Comparison of ENCODE assay signal across 8 cellular contexts in genomic region chr3:197555281-197556261, GRCh38. TPM values are rescaled to one million over a fixed set of nuclear protein-coding genes. Genes with fewer than 3 reads are reported as not detected.
DNase-seq lines count a peak whose midpoint lies in the region; ATAC-seq and TF ChIP-seq lines count a peak whose summit lies in the region.

Gene BDH1 (minus strand): TSS chr3:197555968. CDS start chr3:197546443, 9,525 bp downstream.

- DNase-seq in BE2C (peak; percentile 76), GM19238 (ENCODE audit: insufficient read length, low spot score) (peak; percentile 53), Peyer's patch (peak; percentile 56 to 82 (median 72)), globus pallidus (ENCODE audit: low spot score) (peak; percentile 30), transverse colon (peak; percentile 69)
- peak; percentile 52 for DNase-seq in activated effector memory CD4-positive, alpha-beta T cell treated with Interleukin-2 at 50 U/mL for 16 hours

- peak within 1 kb of the TSS; percentile 87 for H2AFZ ChIP-seq in parathyroid adenoma

- peaks cover 5% of the 10 kb centered on the region for H3K4me1 ChIP-seq in BE2C
- peaks cover 0 to 19% (median 0%) of the 10 kb centered on the region in 4 donors for H3K4me1 ChIP-seq in Peyer's patch
- H3K4me1 ChIP-seq in parathyroid adenoma = peaks cover 14% of the 10 kb centered on the region
- peaks cover 4 to 34% (median 16%) of the 10 kb centered on the region in 4 donors for H3K4me1 ChIP-seq in transverse colon

- no peaks in the 10 kb centered on the region for H3K79me2 ChIP-seq in parathyroid adenoma

- H3K27ac ChIP-seq in Peyer's patch (peak within 1 kb of the TSS; percentile 87 to 98 (median 93)), parathyroid adenoma (peak within 1 kb of the TSS; percentile 82), transverse colon (peak within 1 kb of the TSS; percentile 91 to 98 (median 96))

- H3K36me3 ChIP-seq in BE2C (no peaks in the 10 kb centered on the region), Peyer's patch (no peaks in the 10 kb centered on the region), parathyroid adenoma (ENCODE audit: control insufficient read depth, insufficient read depth, low read length) (no peaks in the 10 kb centered on the region), transverse colon (no peaks in the 10 kb centered on the region)

- WGBS in transverse colon (ENCODE audit: low coverage in 1 of 2), 2 donors = 1% methylated on average over 62 of the region's 96 CpGs; no CpG with 5 or more reads in 1 of the 2 donors

- peak within 1 kb of the TSS; percentile 99 for H3K4me2 ChIP-seq in parathyroid adenoma (ENCODE audit: low read length)

- TF ChIP-seq CTCF in BE2C (IDR thresholded peaks at IDR 0.05; ENCODE audit: low read depth, low read length) = no peak
- TF ChIP-seq CTCF in Peyer's patch (IDR thresholded peaks at IDR 0.05) = no peak
- TF ChIP-seq CTCF in parathyroid adenoma (IDR thresholded peaks at IDR 0.05) = peak; percentile 11
- TF ChIP-seq CTCF in transverse colon (IDR thresholded peaks at IDR 0.05) = no peak

- H3K9ac ChIP-seq in parathyroid adenoma = peak within 1 kb of the TSS; percentile 54

- TF ChIP-seq POLR2A in Peyer's patch (IDR thresholded peaks at IDR 0.05) (peak; percentile 53 to 57), transverse colon (IDR thresholded peaks at IDR 0.05) (peak; percentile 45)

- intact Hi-C loops in transverse colon (cut with DNase I; ENCODE audit: low total_unique reads) = no loop called here

- ATAC-seq in HG03571 (IDR thresholded peaks at IDR 0.05; ENCODE audit: unreplicated experiment) = peak; percentile 38

- H3K9me3 ChIP-seq in BE2C = no peaks in the 10 kb centered on the region
- no peaks in the 10 kb centered on the region for H3K9me3 ChIP-seq in Peyer's patch
- H3K9me3 ChIP-seq in parathyroid adenoma (ENCODE audit: control insufficient read depth, low read length) = no peaks in the 10 kb centered on the region
- no peaks in the 10 kb centered on the region for H3K9me3 ChIP-seq in transverse colon

- H3K4me3 ChIP-seq in BE2C (ENCODE audit: low read depth, low read length) = peak within 1 kb of the TSS; percentile 68
- H3K4me3 ChIP-seq in Peyer's patch = peak within 1 kb of the TSS; percentile 56 to 89 (median 82)
- H3K4me3 ChIP-seq in parathyroid adenoma (ENCODE audit: low read depth, low read length) = peak within 1 kb of the TSS; percentile 96
- peak within 1 kb of the TSS; percentile 47 to 79 (median 77) for H3K4me3 ChIP-seq in transverse colon

- H3K27me3 ChIP-seq in BE2C (no peaks in the 10 kb centered on the region), Peyer's patch (no peaks in the 10 kb centered on the region), parathyroid adenoma (ENCODE audit: control insufficient read depth, insufficient read depth, low read length) (no peaks in the 10 kb centered on the region), transverse colon (no peaks in the 10 kb centered on the region)

- in situ Hi-C loops in transverse colon (cut with MboI; ENCODE audit: low pct_ligation_motif_present in 1 of 4, low pct_unique_long_range_greater_than_20kb in 1 of 4, low sequenced_read_pairs in 3 of 4) = no loop called here

- TF ChIP-seq EP300 in transverse colon (IDR thresholded peaks at IDR 0.05; ENCODE audit: low read depth) = no peak

RNA-seq across cellular contexts. Expression of gene BDH1, which starts in this region (rescaled TPM):
- polyA plus RNA-seq in BE2C (2012; ENCODE audit: insufficient read depth, insufficient read length, low read depth) = 19.5 TPM
- total RNA-seq in Peyer's patch (100 to 1,000 TPM; 120 to 269 (median 163) TPM), transverse colon (100 to 1,000 TPM; 127 to 258 (median 197) TPM)

Comparison
In these comparisons a context has a peak if more than half of its experiments do, and no peak if none do; other contexts are left out.
1. Peak in every context shown above with its lines: DNase-seq, ATAC-seq, H3K4me3 ChIP-seq and H3K27ac ChIP-seq.